ENCODE assay signal across 8 cellular contexts in genomic region chr3:104564045-104564643, GRCh38.
DNase-seq lines count a peak whose midpoint lies in the region; ATAC-seq lines count a peak whose summit lies in the region.

No MANE protein-coding gene starts in this region.

- DNase-seq in AG20443 (ENCODE audit: low spot score): peak; percentile 11
- peak; percentile 61 for DNase-seq in H4 (ENCODE audit: low spot score)
- peak; percentile 31 for DNase-seq in SKM-1 treated with dmso at 0.1 percent for 144 hours (lab: John Stamatoyannopoulos, UW; ENCODE audit: unreplicated experiment)
- DNase-seq in activated naive CD8-positive, alpha-beta T cell treated with anti-CD3 and anti-CD28 coated beads, Interleukin-2, amount 50 U/mL, for 16 hours (ENCODE audit: low read depth, low spot score): peak; percentile 6
- DNase-seq in immature natural killer cell: peak; percentile 8 to 37 (median 9)
- peak; percentile 5 to 32 (median 13) for DNase-seq in stimulated activated CD4-positive, alpha-beta T cell treated with anti-CD3 and anti-CD28 coated beads, TNF-alpha, amount 100 ng/mL, for 1 hour (ENCODE audit: low read depth in 3 of 3, low spot score in 1 of 3)
- DNase-seq in NCI-H345 (lab: John Stamatoyannopoulos, UW): no peak

- no peaks in the 10 kb centered on the region for H3K4me1 Mint-ChIP-seq in immature natural killer cell

- H3K27ac Mint-ChIP-seq in immature natural killer cell: no peak overlapping the region

- no peaks in the 10 kb centered on the region for H3K9me3 Mint-ChIP-seq in immature natural killer cell

- H3K27me3 Mint-ChIP-seq in immature natural killer cell (ENCODE audit: low read depth in 3 of 3): peaks cover 0 to 2% (median 0%) of the 10 kb centered on the region in 3 donors

- no peak overlapping the region for H3K4me3 Mint-ChIP-seq in immature natural killer cell

- H3K36me3 Mint-ChIP-seq in immature natural killer cell: no peaks in the 10 kb centered on the region

- no peak for ATAC-seq in HG03571 (IDR thresholded peaks at IDR 0.05; ENCODE audit: unreplicated experiment)
